ENCODE assay signal across 19 cellular contexts in the genomic region with DNA sequence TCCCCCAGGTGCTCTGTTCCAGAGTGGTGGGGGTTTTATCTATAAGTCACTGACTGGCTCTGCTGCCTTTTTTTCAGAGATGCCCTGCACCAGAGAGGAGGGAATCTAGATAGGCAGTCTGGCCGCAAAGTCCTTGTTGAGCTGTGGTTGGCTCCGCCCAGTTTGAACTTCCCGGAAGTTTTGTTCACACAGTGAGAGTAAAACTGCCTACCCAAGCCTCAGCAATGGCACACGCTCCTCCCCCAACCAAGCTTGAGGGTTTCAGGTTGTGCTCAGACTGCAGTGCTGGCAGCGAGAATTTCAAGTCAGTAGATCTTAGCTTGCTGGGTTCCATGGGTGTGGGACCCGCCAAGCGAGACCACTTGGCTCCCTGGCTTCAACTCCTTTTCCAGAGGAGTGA.
DNase-seq lines count a peak whose midpoint lies in the region; ATAC-seq and TF ChIP-seq lines count a peak whose summit lies in the region.
"Had no signal": no experiment of that assay in that cellular context is flagged by ENCODE, and none has a peak within 500 bp of the region (broad histone marks: within the 10 kb centered on the region; RNA-seq: fewer than 3 reads in every experiment).

No MANE protein-coding gene starts in this region.

- no peaks in the 10 kb centered on the region for H3K27me3 Mint-ChIP-seq in activated T-helper 2 cell treated with anti-CD3 and anti-CD28 coated beads, Interferon-gamma antibody, Interleukin-2, Interleukin-4, amounts not matched to agents 10 μg/mL and 5 μg/mL and 100 μg/mL, durations not matched to agents 14 hours and 24 hours and 36 hours (ENCODE audit: low read depth)
- H3K27me3 Mint-ChIP-seq: B cell, T-helper 17 cell had no signal

- H3K4me1 ChIP-seq in KMS-11 (ENCODE audit: low read depth, poor library complexity, severe bottlenecking): peaks cover 15% of the 10 kb centered on the region
- H3K4me1 ChIP-seq: SJSA1 had no signal

- H3K4me3 ChIP-seq in KMS-11 (IDR thresholded peaks at IDR 0.05; ENCODE audit: insufficient read depth, low read depth, low read length): no peak overlapping the region
- H3K4me3 ChIP-seq: SJSA1 had no signal

- no peak for ATAC-seq in stimulated activated naive CD8-positive, alpha-beta T cell treated with anti-CD3 and anti-CD28 coated beads, Interleukin-15, Interleukin-2, amounts not matched to agents 100 U/mL and 50 U/mL, for 24 hours
- ATAC-seq: Panc1, T-helper 17 cell had no signal

- H3K4me2 ChIP-seq in KMS-11: peak overlapping the region; percentile 42; the same call in 1 of the 2 replicates

- H3K4me3 Mint-ChIP-seq in activated T-helper 2 cell treated with anti-CD3 and anti-CD28 coated beads, Interferon-gamma antibody, Interleukin-2, Interleukin-4, amounts not matched to agents 10 μg/mL and 5 μg/mL and 100 μg/mL, durations not matched to agents 14 hours and 24 hours and 36 hours (ENCODE audit: low read depth): no peak overlapping the region
- H3K4me3 Mint-ChIP-seq: B cell, T-helper 17 cell had no signal

- H3K36me3 ChIP-seq in KMS-11 (ENCODE audit: insufficient read depth): no peaks in the 10 kb centered on the region
- H3K36me3 ChIP-seq: SJSA1 had no signal

- H3K27me3 ChIP-seq in KMS-11 (ENCODE audit: insufficient read depth, low read depth): no peaks in the 10 kb centered on the region
- H3K27me3 ChIP-seq: SJSA1 had no signal

- H3K27ac Mint-ChIP-seq in activated T-helper 2 cell treated with anti-CD3 and anti-CD28 coated beads, Interferon-gamma antibody, Interleukin-2, Interleukin-4, amounts not matched to agents 10 μg/mL and 5 μg/mL and 100 μg/mL, durations not matched to agents 14 hours and 24 hours and 36 hours: no peak overlapping the region
- H3K27ac Mint-ChIP-seq: B cell, T-helper 17 cell had no signal

- H3K36me3 Mint-ChIP-seq in activated T-helper 2 cell treated with anti-CD3 and anti-CD28 coated beads, Interferon-gamma antibody, Interleukin-2, Interleukin-4, amounts not matched to agents 10 μg/mL and 5 μg/mL and 100 μg/mL, durations not matched to agents 14 hours and 24 hours and 36 hours (ENCODE audit: low read depth): no peaks in the 10 kb centered on the region

- DNase-seq in DMS153 (lab: John Stamatoyannopoulos, UW): peak; percentile 8
- no peak for DNase-seq in DMS153 treated with DMSO at 0.1 percent for 48 hours (lab: John Stamatoyannopoulos, UW; ENCODE audit: unreplicated experiment)
- peak; percentile 68 for DNase-seq in RPMI8226
- no peak for DNase-seq in DMS79 treated with DMSO at 0.1 percent for 48 hours (lab: John Stamatoyannopoulos, UW)
- DNase-seq in HuH-7.5 (ENCODE audit: low spot score): no peak
- no peak for DNase-seq in activated T-helper 2 cell treated with anti-CD3 and anti-CD28 coated beads, Interferon-gamma antibody, Interleukin-2, Interleukin-4, amounts not matched to agents 10 μg/mL and 5 μg/mL and 100 μg/mL, durations not matched to agents 14 hours and 24 hours and 36 hours (ENCODE audit: low spot score)
- DNase-seq in stimulated activated naive CD8-positive, alpha-beta T cell treated with anti-CD3 and anti-CD28 coated beads, Interleukin-15, Interleukin-2, amounts not matched to agents 100 U/mL and 50 U/mL, for 24 hours: no peak
- DNase-seq: 8988T, COR-L47, DMS53, IMR-90, Kasumi-1, NCI-H1694 treated with DMSO at 0.1 percent for 48 hours, NCI-H524, T-helper 17 cell had no signal

- H3K9ac ChIP-seq in KMS-11: peak overlapping the region; percentile 81; the same call in 1 of the 2 replicates

- peaks cover 46% of the 10 kb centered on the region for H3K9me3 Mint-ChIP-seq in activated T-helper 2 cell treated with anti-CD3 and anti-CD28 coated beads, Interferon-gamma antibody, Interleukin-2, Interleukin-4, amounts not matched to agents 10 μg/mL and 5 μg/mL and 100 μg/mL, durations not matched to agents 14 hours and 24 hours and 36 hours

- H2AFZ ChIP-seq in KMS-11 (ENCODE audit: low read depth): peak overlapping the region; percentile 82

- H4K20me1 ChIP-seq in KMS-11 (ENCODE audit: insufficient read depth): no peaks in the 10 kb centered on the region

- intact Hi-C loops in activated T-helper 2 cell treated with anti-CD3 and anti-CD28 coated beads, Interferon-gamma antibody, Interleukin-2, Interleukin-4, amounts not matched to agents 10 μg/mL and 5 μg/mL and 100 μg/mL, durations not matched to agents 14 hours and 24 hours and 36 hours (cut with micrococcal nuclease): no loop called here

- no peak for TF ChIP-seq CTCF in KMS-11 (conservative IDR thresholded peaks at IDR 0.05; ENCODE audit: low read depth, low read length)

- no peaks in the 10 kb centered on the region for H3K79me2 ChIP-seq in KMS-11 (ENCODE audit: insufficient read depth, low read depth)

- H3K4me1 Mint-ChIP-seq in activated T-helper 2 cell treated with anti-CD3 and anti-CD28 coated beads, Interferon-gamma antibody, Interleukin-2, Interleukin-4, amounts not matched to agents 10 μg/mL and 5 μg/mL and 100 μg/mL, durations not matched to agents 14 hours and 24 hours and 36 hours (ENCODE audit: low read depth): no peaks in the 10 kb centered on the region
- H3K4me1 Mint-ChIP-seq: B cell, T-helper 17 cell had no signal

- H3K27ac ChIP-seq in KMS-11: peak overlapping the region; percentile 86
- H3K27ac ChIP-seq: SJSA1 had no signal

Comparison
In these comparisons a context has a peak if more than half of its experiments do, and no peak if none do; other contexts are left out.
1. DNase-seq: peak in DMS153 (single experiment) and RPMI8226 (single experiment); none in DMS153 treated with DMSO at 0.1 percent for 48 hours (single experiment), DMS79 treated with DMSO at 0.1 percent for 48 hours (single experiment), HuH-7.5 (single experiment), activated T-helper 2 cell treated with anti-CD3 and anti-CD28 coated beads, Interferon-gamma antibody, Interleukin-2, Interleukin-4, amounts not matched to agents 10 μg/mL and 5 μg/mL and 100 μg/mL, durations not matched to agents 14 hours and 24 hours and 36 hours (single experiment) and stimulated activated naive CD8-positive, alpha-beta T cell treated with anti-CD3 and anti-CD28 coated beads, Interleukin-15, Interleukin-2, amounts not matched to agents 100 U/mL and 50 U/mL, for 24 hours (single experiment).